In the genomic region with DNA sequence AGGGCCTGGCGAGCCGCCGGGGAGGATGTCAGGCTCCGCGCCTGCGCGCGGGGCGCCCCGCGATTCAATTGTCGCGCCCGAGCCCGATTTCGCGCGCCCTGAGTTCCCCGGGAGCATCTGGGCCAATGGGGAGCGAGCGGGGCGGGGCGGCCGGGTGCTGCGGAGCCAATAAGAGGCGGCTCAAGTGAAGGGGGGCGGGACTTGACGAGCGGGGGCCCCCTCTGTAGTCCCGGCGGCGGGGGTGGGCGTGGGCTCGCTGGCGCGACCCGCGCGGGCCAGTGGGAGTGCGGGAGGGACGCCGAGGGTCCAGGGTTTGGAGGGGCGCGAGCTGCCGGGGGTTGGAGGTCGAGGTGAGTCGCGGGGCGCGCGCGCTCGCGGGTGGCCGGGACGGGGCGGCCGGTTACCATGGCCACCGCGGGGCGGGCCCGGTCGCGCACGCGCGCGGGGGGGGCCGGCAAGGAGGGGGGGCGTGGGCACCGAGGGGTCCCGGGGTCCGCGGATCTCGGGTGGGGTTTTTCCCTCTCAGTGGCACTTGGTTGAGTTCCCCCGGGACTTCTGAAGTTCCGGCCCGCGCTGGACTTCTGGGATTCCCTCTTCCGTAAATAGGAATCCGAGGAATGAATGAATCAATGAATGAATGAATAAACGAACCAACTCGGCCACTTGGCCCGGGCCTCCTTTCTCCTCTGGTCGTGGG, we compare ENCODE assay signal across 1 cellular context.
TF ChIP-seq lines count a peak whose summit lies in the region.

No MANE protein-coding gene starts in this region.

TF ChIP-seq in GM12878, 131 proteins besides CTCF, POLR2A, EP300 and RAD21 (continues in another document):
- TF ChIP-seq, protein P1, sequence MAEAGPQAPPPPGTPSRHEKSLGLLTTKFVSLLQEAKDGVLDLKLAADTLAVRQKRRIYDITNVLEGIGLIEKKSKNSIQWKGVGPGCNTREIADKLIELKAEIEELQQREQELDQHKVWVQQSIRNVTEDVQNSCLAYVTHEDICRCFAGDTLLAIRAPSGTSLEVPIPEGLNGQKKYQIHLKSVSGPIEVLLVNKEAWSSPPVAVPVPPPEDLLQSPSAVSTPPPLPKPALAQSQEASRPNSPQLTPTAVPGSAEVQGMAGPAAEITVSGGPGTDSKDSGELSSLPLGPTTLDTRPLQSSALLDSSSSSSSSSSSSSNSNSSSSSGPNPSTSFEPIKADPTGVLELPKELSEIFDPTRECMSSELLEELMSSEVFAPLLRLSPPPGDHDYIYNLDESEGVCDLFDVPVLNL (IDR thresholded peaks at IDR 0.05; ENCODE audit: low read depth, low read length): peak; percentile 96
- TF ChIP-seq CREB1 (IDR thresholded peaks at IDR 0.05; ENCODE audit: low read depth): peak; percentile 56; the same call in 1 of the 2 replicates
- TF ChIP-seq BACH1 (IDR thresholded peaks at IDR 0.05; ENCODE audit: borderline replicate concordance): peak; percentile 89
- TF ChIP-seq, protein P2, sequence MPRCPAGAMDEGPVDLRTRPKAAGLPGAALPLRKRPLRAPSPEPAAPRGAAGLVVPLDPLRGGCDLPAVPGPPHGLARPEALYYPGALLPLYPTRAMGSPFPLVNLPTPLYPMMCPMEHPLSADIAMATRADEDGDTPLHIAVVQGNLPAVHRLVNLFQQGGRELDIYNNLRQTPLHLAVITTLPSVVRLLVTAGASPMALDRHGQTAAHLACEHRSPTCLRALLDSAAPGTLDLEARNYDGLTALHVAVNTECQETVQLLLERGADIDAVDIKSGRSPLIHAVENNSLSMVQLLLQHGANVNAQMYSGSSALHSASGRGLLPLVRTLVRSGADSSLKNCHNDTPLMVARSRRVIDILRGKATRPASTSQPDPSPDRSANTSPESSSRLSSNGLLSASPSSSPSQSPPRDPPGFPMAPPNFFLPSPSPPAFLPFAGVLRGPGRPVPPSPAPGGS (IDR thresholded peaks at IDR 0.05; ENCODE audit: borderline replicate concordance, insufficient read depth, low read depth, low read length, poor library complexity, severe bottlenecking): no peak
- TF ChIP-seq WRNIP1 (IDR thresholded peaks at IDR 0.05; ENCODE audit: borderline replicate concordance, low read depth, low read length): no peak
- TF ChIP-seq, protein P3, sequence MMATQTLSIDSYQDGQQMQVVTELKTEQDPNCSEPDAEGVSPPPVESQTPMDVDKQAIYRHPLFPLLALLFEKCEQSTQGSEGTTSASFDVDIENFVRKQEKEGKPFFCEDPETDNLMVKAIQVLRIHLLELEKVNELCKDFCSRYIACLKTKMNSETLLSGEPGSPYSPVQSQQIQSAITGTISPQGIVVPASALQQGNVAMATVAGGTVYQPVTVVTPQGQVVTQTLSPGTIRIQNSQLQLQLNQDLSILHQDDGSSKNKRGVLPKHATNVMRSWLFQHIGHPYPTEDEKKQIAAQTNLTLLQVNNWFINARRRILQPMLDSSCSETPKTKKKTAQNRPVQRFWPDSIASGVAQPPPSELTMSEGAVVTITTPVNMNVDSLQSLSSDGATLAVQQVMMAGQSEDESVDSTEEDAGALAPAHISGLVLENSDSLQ (IDR thresholded peaks at IDR 0.05): no peak
- 0 out of 2 replicates have a peak, but pooled peaks have one; percentile 1 for TF ChIP-seq SMARCA5 (IDR thresholded peaks at IDR 0.05)
- no peak for TF ChIP-seq TCF3 (IDR thresholded peaks at IDR 0.05; ENCODE audit: borderline replicate concordance, insufficient read depth, low read depth, low read length)
- no peak for TF ChIP-seq SMAD1 (IDR thresholded peaks at IDR 0.05; ENCODE audit: low read depth, partially characterized antibody)
- TF ChIP-seq YY1 (IDR thresholded peaks at IDR 0.05; ENCODE audit: low read depth, low read length): no peak
- peak in 1 of 2 experiments; percentile 59; a peak in 1 of 3 replicates for TF ChIP-seq EGR1 (IDR thresholded peaks at IDR 0.05; ENCODE audit: borderline replicate concordance in 1 of 2, low read depth in 2 of 2, low read length in 2 of 2)
- TF ChIP-seq KAT2A (conservative IDR thresholded peaks at IDR 0.05; ENCODE audit: control insufficient read depth, low read depth, low read length): no peak
- TF ChIP-seq YBX1 (IDR thresholded peaks at IDR 0.05): no peak
- no peak for TF ChIP-seq JUND (IDR thresholded peaks at IDR 0.05; ENCODE audit: low read depth, low read length)
- TF ChIP-seq MXI1 (IDR thresholded peaks at IDR 0.05; ENCODE audit: low read depth, low read length): peak; percentile 100
- TF ChIP-seq, protein P4, sequence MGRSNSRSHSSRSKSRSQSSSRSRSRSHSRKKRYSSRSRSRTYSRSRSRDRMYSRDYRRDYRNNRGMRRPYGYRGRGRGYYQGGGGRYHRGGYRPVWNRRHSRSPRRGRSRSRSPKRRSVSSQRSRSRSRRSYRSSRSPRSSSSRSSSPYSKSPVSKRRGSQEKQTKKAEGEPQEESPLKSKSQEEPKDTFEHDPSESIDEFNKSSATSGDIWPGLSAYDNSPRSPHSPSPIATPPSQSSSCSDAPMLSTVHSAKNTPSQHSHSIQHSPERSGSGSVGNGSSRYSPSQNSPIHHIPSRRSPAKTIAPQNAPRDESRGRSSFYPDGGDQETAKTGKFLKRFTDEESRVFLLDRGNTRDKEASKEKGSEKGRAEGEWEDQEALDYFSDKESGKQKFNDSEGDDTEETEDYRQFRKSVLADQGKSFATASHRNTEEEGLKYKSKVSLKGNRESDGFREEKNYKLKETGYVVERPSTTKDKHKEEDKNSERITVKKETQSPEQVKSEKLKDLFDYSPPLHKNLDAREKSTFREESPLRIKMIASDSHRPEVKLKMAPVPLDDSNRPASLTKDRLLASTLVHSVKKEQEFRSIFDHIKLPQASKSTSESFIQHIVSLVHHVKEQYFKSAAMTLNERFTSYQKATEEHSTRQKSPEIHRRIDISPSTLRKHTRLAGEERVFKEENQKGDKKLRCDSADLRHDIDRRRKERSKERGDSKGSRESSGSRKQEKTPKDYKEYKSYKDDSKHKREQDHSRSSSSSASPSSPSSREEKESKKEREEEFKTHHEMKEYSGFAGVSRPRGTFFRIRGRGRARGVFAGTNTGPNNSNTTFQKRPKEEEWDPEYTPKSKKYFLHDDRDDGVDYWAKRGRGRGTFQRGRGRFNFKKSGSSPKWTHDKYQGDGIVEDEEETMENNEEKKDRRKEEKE (IDR thresholded peaks at IDR 0.05): no peak
- TF ChIP-seq CBFB (IDR thresholded peaks at IDR 0.05; ENCODE audit: low read depth): no peak
- TF ChIP-seq SP1 (IDR thresholded peaks at IDR 0.05; ENCODE audit: low read depth, low read length): peak; percentile 91
- TF ChIP-seq SIN3A (IDR thresholded peaks at IDR 0.05; ENCODE audit: low read depth, low read length): peak; percentile 90
- TF ChIP-seq PAX8 (IDR thresholded peaks at IDR 0.05): no peak
- TF ChIP-seq CBX3 (IDR thresholded peaks at IDR 0.05; ENCODE audit: borderline replicate concordance, low read depth): no peak
- no peak for TF ChIP-seq STAT3 (IDR thresholded peaks at IDR 0.05; ENCODE audit: low read depth, low read length)
- TF ChIP-seq POU2F2 (IDR thresholded peaks at IDR 0.05; ENCODE audit: borderline replicate concordance, low read depth, low read length): 0 out of 3 replicates have a peak, but pooled peaks have one; percentile 14
- TF ChIP-seq, protein P5, sequence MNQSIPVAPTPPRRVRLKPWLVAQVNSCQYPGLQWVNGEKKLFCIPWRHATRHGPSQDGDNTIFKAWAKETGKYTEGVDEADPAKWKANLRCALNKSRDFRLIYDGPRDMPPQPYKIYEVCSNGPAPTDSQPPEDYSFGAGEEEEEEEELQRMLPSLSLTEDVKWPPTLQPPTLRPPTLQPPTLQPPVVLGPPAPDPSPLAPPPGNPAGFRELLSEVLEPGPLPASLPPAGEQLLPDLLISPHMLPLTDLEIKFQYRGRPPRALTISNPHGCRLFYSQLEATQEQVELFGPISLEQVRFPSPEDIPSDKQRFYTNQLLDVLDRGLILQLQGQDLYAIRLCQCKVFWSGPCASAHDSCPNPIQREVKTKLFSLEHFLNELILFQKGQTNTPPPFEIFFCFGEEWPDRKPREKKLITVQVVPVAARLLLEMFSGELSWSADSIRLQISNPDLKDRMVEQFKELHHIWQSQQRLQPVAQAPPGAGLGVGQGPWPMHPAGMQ (IDR thresholded peaks at IDR 0.05; ENCODE audit: borderline replicate concordance): no peak
- no peak for TF ChIP-seq TARDBP (IDR thresholded peaks at IDR 0.05; ENCODE audit: borderline replicate concordance)
- peak; percentile 90 for TF ChIP-seq ZNF24 (IDR thresholded peaks at IDR 0.05)
- TF ChIP-seq BRCA1 (IDR thresholded peaks at IDR 0.05; ENCODE audit: low read depth, low read length): no peak
- TF ChIP-seq, protein P6, sequence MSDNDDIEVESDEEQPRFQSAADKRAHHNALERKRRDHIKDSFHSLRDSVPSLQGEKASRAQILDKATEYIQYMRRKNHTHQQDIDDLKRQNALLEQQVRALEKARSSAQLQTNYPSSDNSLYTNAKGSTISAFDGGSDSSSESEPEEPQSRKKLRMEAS (IDR thresholded peaks at IDR 0.05; ENCODE audit: low read depth, low read length): no peak
- peak in 1 of 2 experiments; percentile 42; a peak in 2 of 4 replicates for TF ChIP-seq BHLHE40 (IDR thresholded peaks at IDR 0.05; ENCODE audit: borderline replicate concordance in 1 of 2, low read depth in 2 of 2, low read length in 1 of 2)
- no peak for TF ChIP-seq ZSCAN29 (IDR thresholded peaks at IDR 0.05)
- TF ChIP-seq IKZF1 (conservative IDR thresholded peaks at IDR 0.05): 0 out of 2 replicates have a peak, but pooled peaks have one; percentile 13
- 0 out of 2 replicates have a peak, but pooled peaks have one; percentile 6 for TF ChIP-seq LARP7 (IDR thresholded peaks at IDR 0.05)
- TF ChIP-seq, protein P7, sequence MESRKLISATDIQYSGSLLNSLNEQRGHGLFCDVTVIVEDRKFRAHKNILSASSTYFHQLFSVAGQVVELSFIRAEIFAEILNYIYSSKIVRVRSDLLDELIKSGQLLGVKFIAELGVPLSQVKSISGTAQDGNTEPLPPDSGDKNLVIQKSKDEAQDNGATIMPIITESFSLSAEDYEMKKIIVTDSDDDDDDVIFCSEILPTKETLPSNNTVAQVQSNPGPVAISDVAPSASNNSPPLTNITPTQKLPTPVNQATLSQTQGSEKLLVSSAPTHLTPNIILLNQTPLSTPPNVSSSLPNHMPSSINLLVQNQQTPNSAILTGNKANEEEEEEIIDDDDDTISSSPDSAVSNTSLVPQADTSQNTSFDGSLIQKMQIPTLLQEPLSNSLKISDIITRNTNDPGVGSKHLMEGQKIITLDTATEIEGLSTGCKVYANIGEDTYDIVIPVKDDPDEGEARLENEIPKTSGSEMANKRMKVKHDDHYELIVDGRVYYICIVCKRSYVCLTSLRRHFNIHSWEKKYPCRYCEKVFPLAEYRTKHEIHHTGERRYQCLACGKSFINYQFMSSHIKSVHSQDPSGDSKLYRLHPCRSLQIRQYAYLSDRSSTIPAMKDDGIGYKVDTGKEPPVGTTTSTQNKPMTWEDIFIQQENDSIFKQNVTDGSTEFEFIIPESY (IDR thresholded peaks at IDR 0.05): no peak
- no peak for TF ChIP-seq TAF1 (IDR thresholded peaks at IDR 0.05; ENCODE audit: borderline replicate concordance, low read depth, low read length)
- no peak for TF ChIP-seq RBBP5 (conservative IDR thresholded peaks at IDR 0.05)
- TF ChIP-seq, protein P8, sequence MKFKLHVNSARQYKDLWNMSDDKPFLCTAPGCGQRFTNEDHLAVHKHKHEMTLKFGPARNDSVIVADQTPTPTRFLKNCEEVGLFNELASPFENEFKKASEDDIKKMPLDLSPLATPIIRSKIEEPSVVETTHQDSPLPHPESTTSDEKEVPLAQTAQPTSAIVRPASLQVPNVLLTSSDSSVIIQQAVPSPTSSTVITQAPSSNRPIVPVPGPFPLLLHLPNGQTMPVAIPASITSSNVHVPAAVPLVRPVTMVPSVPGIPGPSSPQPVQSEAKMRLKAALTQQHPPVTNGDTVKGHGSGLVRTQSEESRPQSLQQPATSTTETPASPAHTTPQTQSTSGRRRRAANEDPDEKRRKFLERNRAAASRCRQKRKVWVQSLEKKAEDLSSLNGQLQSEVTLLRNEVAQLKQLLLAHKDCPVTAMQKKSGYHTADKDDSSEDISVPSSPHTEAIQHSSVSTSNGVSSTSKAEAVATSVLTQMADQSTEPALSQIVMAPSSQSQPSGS (IDR thresholded peaks at IDR 0.05; ENCODE audit: low read length): no peak
- no peak for TF ChIP-seq ZNF622 (IDR thresholded peaks at IDR 0.05)
- TF ChIP-seq NR2C1 (IDR thresholded peaks at IDR 0.05): no peak
- no peak for TF ChIP-seq ZNF384 (IDR thresholded peaks at IDR 0.05; ENCODE audit: borderline replicate concordance, low read depth, low read length)
- no peak for TF ChIP-seq STAT1 (conservative IDR thresholded peaks at IDR 0.05)
- TF ChIP-seq, protein P9, sequence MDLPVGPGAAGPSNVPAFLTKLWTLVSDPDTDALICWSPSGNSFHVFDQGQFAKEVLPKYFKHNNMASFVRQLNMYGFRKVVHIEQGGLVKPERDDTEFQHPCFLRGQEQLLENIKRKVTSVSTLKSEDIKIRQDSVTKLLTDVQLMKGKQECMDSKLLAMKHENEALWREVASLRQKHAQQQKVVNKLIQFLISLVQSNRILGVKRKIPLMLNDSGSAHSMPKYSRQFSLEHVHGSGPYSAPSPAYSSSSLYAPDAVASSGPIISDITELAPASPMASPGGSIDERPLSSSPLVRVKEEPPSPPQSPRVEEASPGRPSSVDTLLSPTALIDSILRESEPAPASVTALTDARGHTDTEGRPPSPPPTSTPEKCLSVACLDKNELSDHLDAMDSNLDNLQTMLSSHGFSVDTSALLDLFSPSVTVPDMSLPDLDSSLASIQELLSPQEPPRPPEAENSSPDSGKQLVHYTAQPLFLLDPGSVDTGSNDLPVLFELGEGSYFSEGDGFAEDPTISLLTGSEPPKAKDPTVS (IDR thresholded peaks at IDR 0.05; ENCODE audit: low read depth, low read length): no peak
- TF ChIP-seq HCFC1 (IDR thresholded peaks at IDR 0.05; ENCODE audit: low read length): 0 out of 2 replicates have a peak, but pooled peaks have one; percentile 15
- TF ChIP-seq DPF2 (IDR thresholded peaks at IDR 0.05): no peak
- no peak for TF ChIP-seq SIX5 (IDR thresholded peaks at IDR 0.05; ENCODE audit: low read depth, low read length, severe bottlenecking)
- no peak for TF ChIP-seq PAX5 (IDR thresholded peaks at IDR 0.05; ENCODE audit: borderline replicate concordance, low read depth, low read length)
- no peak for TF ChIP-seq BMI1 (IDR thresholded peaks at IDR 0.05; ENCODE audit: borderline replicate concordance)
- peak; percentile 31 for TF ChIP-seq FOS (IDR thresholded peaks at IDR 0.05; ENCODE audit: borderline replicate concordance, extremely low read depth, insufficient read length)
- TF ChIP-seq RB1 (IDR thresholded peaks at IDR 0.05; ENCODE audit: borderline replicate concordance): no peak
- TF ChIP-seq TCF12 (IDR thresholded peaks at IDR 0.05; ENCODE audit: low read depth, low read length): no peak
